ENCODE assay signal across 10 cellular contexts in genomic region chr12:21775130-21775920, GRCh38. TPM values are rescaled to one million over a fixed set of nuclear protein-coding genes. Genes with fewer than 3 reads are reported as not detected.
DNase-seq lines count a peak whose midpoint lies in the region; ATAC-seq, FAIRE-seq and TF ChIP-seq lines count a peak whose summit lies in the region.
"Had no signal": no experiment of that assay in that cellular context is flagged by ENCODE, and none has a peak within 500 bp of the region (broad histone marks: within the 10 kb centered on the region; RNA-seq: fewer than 3 reads in every experiment).

No MANE protein-coding gene starts in this region.

- H2AFZ ChIP-seq in H1 (ENCODE audit: low read length) = 0 out of 2 replicates have a peak overlapping the region, but pooled peaks have one; percentile 46

- H3K9me3 Mint-ChIP-seq in activated T-cell treated with anti-CD3 and anti-CD28 coated beads, Interleukin-2, amount 50 U/mL, for 24 hours = no peaks in the 10 kb centered on the region
- H3K9me3 Mint-ChIP-seq in activated T-cell treated with anti-CD3 and anti-CD28 coated beads, Interleukin-2, amount 50 U/mL, for 4 hours = no peaks in the 10 kb centered on the region
- H3K9me3 Mint-ChIP-seq in mesothelial cell of epicardium (no peaks in the 10 kb centered on the region), CD14-positive monocyte (peaks cover 0 to 5% (median 2%) of the 10 kb centered on the region in 7 donors)

- no peak overlapping the region for H4K5ac ChIP-seq in H1 (ENCODE audit: insufficient read length, low read depth, low read length)

- no peaks in the 10 kb centered on the region for H3K79me2 ChIP-seq in H1 (ENCODE audit: control insufficient read depth in 1 of 2, insufficient read depth in 2 of 2, low read length in 2 of 2)

- no peak for TF ChIP-seq RAD21 in H1 (IDR thresholded peaks at IDR 0.05 in 1 of 2, conservative IDR thresholded peaks at IDR 0.05 in 1 of 2; ENCODE audit: low read depth in 2 of 2, low read length in 2 of 2)

- H3K56ac ChIP-seq in H1 (replicated peaks; ENCODE audit: insufficient read length, low read depth, low read length) = no peak overlapping the region

- H3K4me3 Mint-ChIP-seq in activated T-cell treated with anti-CD3 and anti-CD28 coated beads, Interleukin-2, amount 50 U/mL, for 24 hours = peak overlapping the region; percentile 24
- H3K4me3 Mint-ChIP-seq in activated T-cell treated with anti-CD3 and anti-CD28 coated beads, Interleukin-2, amount 50 U/mL, for 4 hours = no peak overlapping the region
- H3K4me3 Mint-ChIP-seq in mesothelial cell of epicardium (peak overlapping the region; percentile 65), CD14-positive monocyte (peak overlapping the region in 1 of 2 donors; percentile 37)

- no peak overlapping the region for H2BK15ac ChIP-seq in H1 (ENCODE audit: low read length)

- no peak overlapping the region for H3K9ac ChIP-seq in H1 (replicated peaks in 1 of 4; ENCODE audit: extremely low read depth in 1 of 4, low read depth in 3 of 4, low read length in 3 of 4)

- H3K9me3 ChIP-seq in H1 (ENCODE audit: insufficient read depth in 2 of 2, low read depth in 1 of 2, low read length in 1 of 2) = no peaks in the 10 kb centered on the region
- no peaks in the 10 kb centered on the region for H3K9me3 ChIP-seq in tibial nerve

- H3K4ac ChIP-seq in H1 (replicated peaks; ENCODE audit: insufficient read length, low read depth, low read length) = no peak overlapping the region

- no peak for DNase-seq in activated T-cell treated with anti-CD3 and anti-CD28 coated beads, Interleukin-2, amount 50 U/mL, for 24 hours
- no peak for DNase-seq in activated T-cell treated with anti-CD3 and anti-CD28 coated beads, Interleukin-2, amount 50 U/mL, for 4 hours
- DNase-seq in H1 (ENCODE audit: low read depth in 1 of 2, low spot score in 2 of 2) (no peak), mesothelial cell of epicardium (ENCODE audit: low spot score in 2 of 2, unreplicated experiment in 2 of 2) (no peak), tibial nerve (ENCODE audit: low spot score in 2 of 2) (no peak), CD14-positive monocyte (ENCODE audit: low spot score) (no peak), amniotic stem cell (lab: John Stamatoyannopoulos, UW) (no peak), NCI-H526 (lab: John Stamatoyannopoulos, UW) (no peak)
- DNase-seq: mammary epithelial cell, NCI-H1436 treated with DMSO at 0.1 percent for 48 hours had no signal

- no peak overlapping the region for H3K27ac Mint-ChIP-seq in activated T-cell treated with anti-CD3 and anti-CD28 coated beads, Interleukin-2, amount 50 U/mL, for 24 hours
- H3K27ac Mint-ChIP-seq in mesothelial cell of epicardium (peak overlapping the region; percentile 48), CD14-positive monocyte (no peak overlapping the region)

- no peak overlapping the region for H3K27ac ChIP-seq in H1 (ENCODE audit: low read depth, low read length)
- peak overlapping the region; percentile 8 to 83 (median 50) for H3K27ac ChIP-seq in tibial nerve

- no peak overlapping the region for H4K91ac ChIP-seq in H1 (replicated peaks; ENCODE audit: insufficient read length, low read length)

- H2BK12ac ChIP-seq in H1 (ENCODE audit: low read depth, low read length) = no peak overlapping the region

- H2AK5ac ChIP-seq in H1 (ENCODE audit: low read depth, low read length) = no peak overlapping the region

- H3K4me1 Mint-ChIP-seq in activated T-cell treated with anti-CD3 and anti-CD28 coated beads, Interleukin-2, amount 50 U/mL, for 24 hours (ENCODE audit: low read depth) = peaks cover 12% of the 10 kb centered on the region
- H3K4me1 Mint-ChIP-seq in activated T-cell treated with anti-CD3 and anti-CD28 coated beads, Interleukin-2, amount 50 U/mL, for 4 hours (ENCODE audit: low read depth) = peaks cover 8% of the 10 kb centered on the region
- H3K4me1 Mint-ChIP-seq in mesothelial cell of epicardium (peaks cover 23% of the 10 kb centered on the region), CD14-positive monocyte (peaks cover 2% of the 10 kb centered on the region)

- 56% methylated on average over 14 of the region's 14 CpGs; no CpG with 5 or more reads in 1 of the 2 experiments for WGBS in H1 (ENCODE audit: extremely low coverage in 1 of 2, insufficient coverage in 1 of 2, insufficient read length in 1 of 2, insufficient replicate concordance in 2 of 2, low coverage in 1 of 2, low lambda C conversion rate in 2 of 2, missing lambda C conversion rate in 1 of 2), 2 experiments
- WGBS in tibial nerve, 2 donors = 15 to 19% methylated on average over 14 of the region's 14 CpGs

- peaks cover 0 to 9% (median 2%) of the 10 kb centered on the region in 4 experiments; a peak in 3 of 7 replicates for H3K27me3 ChIP-seq in H1 (replicated peaks in 1 of 4; ENCODE audit: control insufficient read depth in 3 of 4, extremely low read depth in 1 of 4, insufficient read depth in 3 of 4, low read length in 3 of 4)
- no peaks in the 10 kb centered on the region for H3K27me3 ChIP-seq in tibial nerve

- no peak for TF ChIP-seq CTCF in H1 (IDR thresholded peaks at IDR 0.05; ENCODE audit: control extremely low read depth in 1 of 3, insufficient read depth in 1 of 3, low read depth in 1 of 3, low read length in 3 of 3)
- TF ChIP-seq CTCF in mesothelial cell of epicardium (IDR thresholded peaks at IDR 0.05; ENCODE audit: unreplicated experiment) = no peak
- no peak for TF ChIP-seq CTCF in tibial nerve (IDR thresholded peaks at IDR 0.05)
- no peak for TF ChIP-seq CTCF in CD14-positive monocyte (IDR thresholded peaks at IDR 0.05)

- H3K4me3 ChIP-seq in H1 (ENCODE audit: extremely low read depth in 1 of 4, insufficient read depth in 2 of 4, low read depth in 3 of 4, low read length in 4 of 4) = peak overlapping the region; percentile 33 to 97 (median 44)
- peak overlapping the region; percentile 43 to 67 (median 60) for H3K4me3 ChIP-seq in tibial nerve

- intact Hi-C loops in CD14-positive monocyte (cut with micrococcal nuclease) = no loop called here

- CTCF ChIA-PET in H1 (lab: Charles Lee; ENCODE audit: partially characterized antibody) = interaction anchor here (0.6 to 1.3 kb wide), 2 partner anchors 215 to 829 kb away, joined by 3 to 5 read pairs; no protein-coding TSS in a partner anchor

- no peak overlapping the region for H2BK20ac ChIP-seq in H1 (ENCODE audit: low read length)

- TF ChIP-seq EP300 in H1 (IDR thresholded peaks at IDR 0.05; ENCODE audit: borderline replicate concordance in 1 of 2, low read depth in 2 of 2, low read length in 2 of 2) (no peak), tibial nerve (IDR thresholded peaks at IDR 0.05) (no peak)

- no peak overlapping the region for H3K14ac ChIP-seq in H1 (ENCODE audit: insufficient read length)

- H4K20me1 ChIP-seq in H1 (replicated peaks in 1 of 2; ENCODE audit: control insufficient read depth in 1 of 2, insufficient read depth in 2 of 2, low read length in 2 of 2) = no peaks in the 10 kb centered on the region

- no peak overlapping the region for H4K8ac ChIP-seq in H1 (ENCODE audit: extremely low read depth, insufficient read depth, low read length)

- no peaks in the 10 kb centered on the region for H3K36me3 Mint-ChIP-seq in activated T-cell treated with anti-CD3 and anti-CD28 coated beads, Interleukin-2, amount 50 U/mL, for 24 hours (ENCODE audit: low read depth)
- H3K36me3 Mint-ChIP-seq in activated T-cell treated with anti-CD3 and anti-CD28 coated beads, Interleukin-2, amount 50 U/mL, for 4 hours (ENCODE audit: insufficient read depth) = no peaks in the 10 kb centered on the region
- no peaks in the 10 kb centered on the region for H3K36me3 Mint-ChIP-seq in mesothelial cell of epicardium
- no peaks in the 10 kb centered on the region for H3K36me3 Mint-ChIP-seq in CD14-positive monocyte

- H2BK120ac ChIP-seq in H1 (replicated peaks; ENCODE audit: low read depth, low read length) = no peak overlapping the region

- H3K27me3 Mint-ChIP-seq in activated T-cell treated with anti-CD3 and anti-CD28 coated beads, Interleukin-2, amount 50 U/mL, for 24 hours = peaks cover 56% of the 10 kb centered on the region
- peaks cover 46% of the 10 kb centered on the region for H3K27me3 Mint-ChIP-seq in activated T-cell treated with anti-CD3 and anti-CD28 coated beads, Interleukin-2, amount 50 U/mL, for 4 hours (ENCODE audit: low read depth)
- H3K27me3 Mint-ChIP-seq in mesothelial cell of epicardium (ENCODE audit: low read depth) = peaks cover 64% of the 10 kb centered on the region
- H3K27me3 Mint-ChIP-seq in CD14-positive monocyte (ENCODE audit: low read depth in 3 of 3) = peaks cover 44 to 57% (median 49%) of the 10 kb centered on the region in 3 donors

- H3K23ac ChIP-seq in H1 (ENCODE audit: insufficient read length) = no peak overlapping the region

- H3K36me3 ChIP-seq in H1 (ENCODE audit: control insufficient read depth in 2 of 4, insufficient read depth in 4 of 4, low read length in 3 of 4) (no peaks in the 10 kb centered on the region), tibial nerve (no peaks in the 10 kb centered on the region)

- ATAC-seq in activated T-cell treated with anti-CD3 and anti-CD28 coated beads, Interleukin-2, amount 50 U/mL, for 4 hours = no peak

- POLR2A ChIA-PET in H1 (lab: Charles Lee; ENCODE audit: partially characterized antibody) = no interaction called here

- no peak for FAIRE-seq in H1 (lab: Jason Lieb, UNC)

- H3K4me2 ChIP-seq in H1 (ENCODE audit: insufficient read depth in 1 of 2, low read depth in 2 of 2, low read length in 2 of 2) = peak overlapping the region; percentile 53 to 66

- H3K23me2 ChIP-seq in H1 (ENCODE audit: low read depth, low read length) = no peaks in the 10 kb centered on the region

- TF ChIP-seq POLR2A in H1 (IDR thresholded peaks at IDR 0.05; ENCODE audit: control extremely low read depth in 1 of 2, low read depth in 2 of 2, low read length in 2 of 2) = no peak
- no peak for TF ChIP-seq POLR2A in tibial nerve (IDR thresholded peaks at IDR 0.05)

- H3K18ac ChIP-seq in H1 (ENCODE audit: extremely low read depth, low read length) = no peak overlapping the region

- H2BK5ac ChIP-seq in H1 (ENCODE audit: low read depth, low read length) = no peak overlapping the region

- H3K79me1 ChIP-seq in H1 (ENCODE audit: low read depth, low read length) = no peaks in the 10 kb centered on the region

- H3K4me1 ChIP-seq in H1 (replicated peaks in 1 of 4; ENCODE audit: control insufficient read depth in 3 of 4, insufficient read depth in 4 of 4, low read length in 3 of 4) = peaks cover 0 to 6% (median 0%) of the 10 kb centered on the region in 4 experiments; a peak in 1 of 7 replicates
- H3K4me1 ChIP-seq in tibial nerve = peaks cover 0 to 23% (median 0%) of the 10 kb centered on the region in 4 donors

RNA-seq across cellular contexts. Expression of gene KCNJ8, which starts 0.8 kb away (rescaled TPM):
- not detected for total RNA-seq in activated T-cell treated with anti-CD3 and anti-CD28 coated beads, Interleukin-2, amount 50 U/mL, for 4 hours
- total RNA-seq in H1 (2021; fragmentation: NEBNext Ultra II Directional; extraction: Animal tissue kit (Norgen Biotek cat#: 25700)) = 0.96 and 1.4 TPM in 2 replicates
- polyA plus RNA-seq in H1 (2011; rRNA removed) (0.48 and 0.78 TPM in 2 replicates), CD14-positive monocyte (not detected)
- 0.54 TPM for polyA plus RNA-seq in H1 (2011; cell fraction: cytosol; rRNA removed)
- 0.57 TPM for polyA plus RNA-seq in H1 (2011; cell fraction: nucleus; rRNA removed)
- polyA plus RNA-seq in H1 (2012, experiment 1 of 2) = 0.57 to 1.2 TPM (median 0.81 TPM) in 4 replicates
- 0.25 TPM for polyA plus RNA-seq in H1 (2012, experiment 2 of 2)
- 0.85 TPM for polyA plus RNA-seq in H1 (2013, experiment 1 of 2)
- polyA plus RNA-seq in H1 (2013, experiment 2 of 2) = 0.98 TPM
- 1.1 and 1.3 TPM in 2 replicates for polyA minus RNA-seq in H1 (2011; rRNA and poly(A)+ RNA removed)
- 0.59 TPM for polyA minus RNA-seq in H1 (2011; cell fraction: cytosol; rRNA and poly(A)+ RNA removed)
- polyA minus RNA-seq in H1 (2011; cell fraction: nucleus; rRNA and poly(A)+ RNA removed) = 1.7 TPM
- total RNA-seq in mesothelial cell of epicardium (2.9 to 3.9 TPM (median 3.6 TPM) in 3 replicates), tibial nerve (10 to 100 TPM in 2 of 4 donors, 1 to 10 TPM in 2; 7.4 to 19.5 (median 12.9) TPM)
- total RNA-seq: mammary epithelial cell had no signal
- polyA plus RNA-seq: mammary epithelial cell had no signal
